Comparison of ENCODE assay signal across 8 cellular contexts in genomic region chr3:48989126-48989795, GRCh38. TPM values are rescaled to one million over a fixed set of nuclear protein-coding genes. Genes with fewer than 3 reads are reported as not detected.
DNase-seq lines count a peak whose midpoint lies in the region; ATAC-seq and TF ChIP-seq lines count a peak whose summit lies in the region.

No MANE protein-coding gene starts in this region.

- ATAC-seq in T-cell (replicated peaks in 1 of 4) (peak in 1 of 4 experiments; percentile 1), gastroesophageal sphincter (peak; percentile 0), HG03175 (IDR thresholded peaks at IDR 0.05; ENCODE audit: unreplicated experiment) (no peak)

- H3K27ac ChIP-seq in gastroesophageal sphincter (peak overlapping the region; percentile 80 to 98 (median 96)), smooth muscle cell (ENCODE audit: low read depth) (peak overlapping the region; percentile 94)

- no peak for TF ChIP-seq EP300 in gastroesophageal sphincter (IDR thresholded peaks at IDR 0.05)

- peaks cover 20% of the 10 kb centered on the region for H3K79me2 ChIP-seq in smooth muscle cell (ENCODE audit: low read depth)

- peaks cover 3% of the 10 kb centered on the region for H3K36me3 Mint-ChIP-seq in T-cell

- peak overlapping the region; percentile 90 to 91 for H3K27ac Mint-ChIP-seq in T-cell

- H3K4me3 ChIP-seq in gastroesophageal sphincter (peak overlapping the region; percentile 72 to 92), smooth muscle cell (peak overlapping the region; percentile 80)

- H3K9me3 ChIP-seq in gastroesophageal sphincter = no peaks in the 10 kb centered on the region
- H3K9me3 ChIP-seq in smooth muscle cell (replicated peaks; ENCODE audit: low read depth) = no peaks in the 10 kb centered on the region

- no peak for TF ChIP-seq POLR2A in gastroesophageal sphincter (IDR thresholded peaks at IDR 0.05)

- peaks cover 3% of the 10 kb centered on the region for H3F3A ChIP-seq in smooth muscle cell (ENCODE audit: low read depth)

- peak overlapping the region; percentile 85 for H3K9ac ChIP-seq in smooth muscle cell (ENCODE audit: low read depth)

- no peaks in the 10 kb centered on the region for H4K20me1 ChIP-seq in smooth muscle cell (ENCODE audit: low read depth)

- peak overlapping the region; percentile 87 to 95 (median 93) for H3K4me3 Mint-ChIP-seq in T-cell

- H3K36me3 ChIP-seq in gastroesophageal sphincter = peaks cover 0 to 33% of the 10 kb centered on the region in 2 donors
- no peaks in the 10 kb centered on the region for H3K36me3 ChIP-seq in smooth muscle cell (ENCODE audit: low read depth)

- peak; percentile 23 for DNase-seq in NCI-H345 (lab: John Stamatoyannopoulos, UW)
- no peak for DNase-seq in NCI-H345 treated with DMSO at 0.1 percent for 48 hours (lab: John Stamatoyannopoulos, UW; ENCODE audit: unreplicated experiment)
- no peak for DNase-seq in T-cell
- no peak for DNase-seq in smooth muscle cell (lab: John Stamatoyannopoulos, UW; ENCODE audit: unreplicated experiment)
- DNase-seq in NK-92 (lab: John Stamatoyannopoulos, UW; ENCODE audit: unreplicated experiment) = no peak
- no peak for DNase-seq in H4 (ENCODE audit: low spot score)

- H3K9me3 Mint-ChIP-seq in T-cell = no peaks in the 10 kb centered on the region

- peak overlapping the region; percentile 94 for H3K4me2 ChIP-seq in smooth muscle cell

- WGBS in gastroesophageal sphincter (ENCODE audit: low coverage in 1 of 2), 2 donors = 10 to 12% methylated on average over 4 to 5 of the region's 21 CpGs
- WGBS in smooth muscle cell (ENCODE audit: low lambda C conversion rate) = 4% methylated on average over 21 of the region's 21 CpGs

- TF ChIP-seq CTCF in gastroesophageal sphincter (IDR thresholded peaks at IDR 0.05) (no peak), smooth muscle cell (IDR thresholded peaks at IDR 0.05; ENCODE audit: borderline replicate concordance, insufficient read depth, poor library complexity, severe bottlenecking) (no peak)

- POLR2A ChIA-PET in T-cell (lab: Charles Lee) = interaction anchor here in 1 of 2 donors (0.6 kb wide), 1 partner anchor 23 kb away, joined by 3 read pairs; no protein-coding TSS in a partner anchor

- H3K27me3 Mint-ChIP-seq in T-cell = no peaks in the 10 kb centered on the region

- CTCF ChIA-PET in T-cell (lab: Charles Lee) = interaction anchor here in 1 of 2 donors (1.1 to 3.4 kb wide), 3 partner anchors 18 to 105 kb away, joined by 5 to 64 read pairs (median 28); partner anchors contain the start of genes NDUFAF3, QRICH1 and WDR6

- H3K27me3 ChIP-seq in gastroesophageal sphincter (no peaks in the 10 kb centered on the region), smooth muscle cell (ENCODE audit: low read depth) (no peaks in the 10 kb centered on the region)

- peaks cover 42 to 47% (median 47%) of the 10 kb centered on the region in 3 donors for H3K4me1 Mint-ChIP-seq in T-cell

- H3K4me1 ChIP-seq in gastroesophageal sphincter = peaks cover 3 to 45% (median 15%) of the 10 kb centered on the region in 3 donors
- H3K4me1 ChIP-seq in smooth muscle cell (ENCODE audit: low read depth) = peaks cover 16% of the 10 kb centered on the region

- no peak overlapping the region for H2AFZ ChIP-seq in smooth muscle cell (ENCODE audit: low read depth)

RNA-seq across cellular contexts. Expression of gene P4HTM, which starts 0.8 kb away (rescaled TPM):
- total RNA-seq in T-cell (10 to 100 TPM; 40.4 to 79.0 (median 73.6) TPM), gastroesophageal sphincter (10 to 100 TPM; 29.1 to 38.9 (median 35.2) TPM), smooth muscle cell (20.3 and 22.7 TPM in 2 replicates)
- polyA plus RNA-seq in smooth muscle cell = 29.9 and 30.4 TPM in 2 replicates
- total RNA-seq in H4 (2014; rRNA removed; shearing (Covaris generic)) = 12.8 and 22.0 TPM in 2 replicates

RNA-seq across cellular contexts. Expression of gene WDR6, which starts 17.9 kb away (rescaled TPM):
- total RNA-seq in T-cell (100 to 1,000 TPM; 204 to 300 (median 293) TPM), gastroesophageal sphincter (100 to 1,000 TPM in 2 of 4 donors, 10 to 100 TPM in 2; 61.5 to 110 (median 99.0) TPM), smooth muscle cell (61.8 and 72.8 TPM in 2 replicates)
- polyA plus RNA-seq in smooth muscle cell = 86.8 and 115 TPM in 2 replicates
- total RNA-seq in H4 (2014; rRNA removed; shearing (Covaris generic)) = 25.3 and 29.6 TPM in 2 replicates

RNA-seq across cellular contexts. Expression of gene DALRD3, which starts 29.1 kb away (rescaled TPM):
- total RNA-seq in T-cell = 10 to 100 TPM; 20.8 to 35.1 (median 30.3) TPM
- total RNA-seq in gastroesophageal sphincter = 10 to 100 TPM; 11.8 to 29.0 (median 24.6) TPM
- total RNA-seq in smooth muscle cell = 32.1 and 35.6 TPM in 2 replicates
- 39.0 and 51.1 TPM in 2 replicates for polyA plus RNA-seq in smooth muscle cell
- total RNA-seq in H4 (2014; rRNA removed; shearing (Covaris generic)) = 31.4 and 44.1 TPM in 2 replicates

RNA-seq across cellular contexts. Expression of gene NDUFAF3, which starts 32.7 kb away (rescaled TPM):
- 10 to 100 TPM; 62.8 to 92.1 (median 78.1) TPM for total RNA-seq in T-cell
- 100 to 1,000 TPM in 3 of 4 donors, 10 to 100 TPM in 1; 79.4 to 131 (median 105) TPM for total RNA-seq in gastroesophageal sphincter
- total RNA-seq in smooth muscle cell = 113 and 124 TPM in 2 replicates
- 169 and 175 TPM in 2 replicates for polyA plus RNA-seq in smooth muscle cell
- total RNA-seq in H4 (2014; rRNA removed; shearing (Covaris generic)) = 80.9 and 87.8 TPM in 2 replicates

RNA-seq across cellular contexts. Expression of gene IMPDH2, which starts 39.9 kb away (rescaled TPM):
- 100 to 1,000 TPM; 110 to 160 (median 149) TPM for total RNA-seq in T-cell
- total RNA-seq in gastroesophageal sphincter = 100 to 1,000 TPM in 3 of 4 donors, 10 to 100 TPM in 1; 89.8 to 179 (median 118) TPM
- total RNA-seq in smooth muscle cell = 121 and 128 TPM in 2 replicates
- 105 and 127 TPM in 2 replicates for polyA plus RNA-seq in smooth muscle cell
- 314 and 330 TPM in 2 replicates for total RNA-seq in H4 (2014; rRNA removed; shearing (Covaris generic))
